8 cellular contexts compared by ENCODE assay signal in genomic region chrX:12770440-12770839, GRCh38. TPM values are rescaled to one million over a fixed set of nuclear protein-coding genes. Genes with fewer than 3 reads are reported as not detected.
A peak's percentile ranks its signal among the peaks of the same experiment; 100 is the strongest.
DNase-seq lines count a peak whose midpoint lies in the region; ATAC-seq and TF ChIP-seq lines count a peak whose summit lies in the region.

No MANE protein-coding gene starts in this region.

- no peak overlapping the region for H3K4me3 ChIP-seq in AG04450 (ENCODE audit: low read depth, low read length)
- H3K4me3 ChIP-seq in OCI-LY7 (ENCODE audit: low read depth, low read length, poor library complexity, severe bottlenecking) = no peak overlapping the region
- no peak overlapping the region for H3K4me3 ChIP-seq in fibroblast of lung (replicated peaks in 1 of 4; ENCODE audit: control extremely low read depth in 1 of 4, insufficient read depth in 1 of 4, low read depth in 3 of 4, low read length in 4 of 4)
- H3K4me3 ChIP-seq in suprapubic skin = no peak overlapping the region

- DNase-seq in AG04450 (ENCODE audit: low read depth, low spot score) = no peak
- DNase-seq in GM13977 (ENCODE audit: low spot score) = no peak
- DNase-seq in OCI-LY7 (ENCODE audit: low spot score) = peak; percentile 34
- peak in 1 of 2 donors; percentile 39 for DNase-seq in fibroblast of lung (ENCODE audit: low read depth in 2 of 2)
- DNase-seq in suprapubic skin (ENCODE audit: low spot score in 2 of 2) = no peak
- no peak for DNase-seq in globus pallidus (ENCODE audit: low spot score)

- H4K20me1 ChIP-seq in OCI-LY7 (ENCODE audit: insufficient read depth, low read length) = no peaks in the 10 kb centered on the region
- no peaks in the 10 kb centered on the region for H4K20me1 ChIP-seq in fibroblast of lung (ENCODE audit: control insufficient read depth, extremely low read depth, insufficient read depth, low read length)

- H3K9ac ChIP-seq in fibroblast of lung (ENCODE audit: insufficient read depth, low read length) = no peak overlapping the region

- BruUV-seq in OCI-LY7 (replicated peaks; lab: Mats Ljungman, UMichigan) = no TSS peak

- in situ Hi-C loops in GM13977 (cut with MboI; ENCODE audit: low pct_unique_long_range_greater_than_20kb, low sequenced_read_pairs, unreplicated experiment) = no loop called here

- WGBS in suprapubic skin = 37% methylated on average over 5 of the region's 5 CpGs

- H2AFZ ChIP-seq in OCI-LY7 (ENCODE audit: low read length) (no peak overlapping the region), fibroblast of lung (ENCODE audit: low read length) (no peak overlapping the region)

- H3K79me2 ChIP-seq in OCI-LY7 (ENCODE audit: insufficient read depth, low read depth, low read length) = no peaks in the 10 kb centered on the region
- no peaks in the 10 kb centered on the region for H3K79me2 ChIP-seq in fibroblast of lung (ENCODE audit: control insufficient read depth, insufficient read depth, low read length)

- H3K27me3 ChIP-seq in AG04450 (ENCODE audit: control insufficient read depth, insufficient read depth, low read length) (no peaks in the 10 kb centered on the region), fibroblast of lung (ENCODE audit: control insufficient read depth, insufficient read depth, low read length) (no peaks in the 10 kb centered on the region), suprapubic skin (no peaks in the 10 kb centered on the region)

- no peak for TF ChIP-seq POLR2A in suprapubic skin (IDR thresholded peaks at IDR 0.05)

- no peak overlapping the region for H3K27ac ChIP-seq in AG04450 (ENCODE audit: low read depth, low read length)
- H3K27ac ChIP-seq in OCI-LY7 (ENCODE audit: low read depth, low read length, poor library complexity, severe bottlenecking) = no peak overlapping the region
- H3K27ac ChIP-seq in fibroblast of lung (ENCODE audit: insufficient read depth, low read length) = no peak overlapping the region
- no peak overlapping the region for H3K27ac ChIP-seq in suprapubic skin

- TF ChIP-seq EP300 in suprapubic skin (IDR thresholded peaks at IDR 0.05) = no peak

- no peaks in the 10 kb centered on the region for H3K9me2 ChIP-seq in OCI-LY7 (ENCODE audit: insufficient read depth, low read length)

- H3K9me3 ChIP-seq in AG04450 (ENCODE audit: control insufficient read depth, insufficient read depth, low read length) (no peaks in the 10 kb centered on the region), OCI-LY7 (ENCODE audit: low read length) (no peaks in the 10 kb centered on the region), fibroblast of lung (ENCODE audit: control insufficient read depth, insufficient read depth, low read depth, low read length) (no peaks in the 10 kb centered on the region), suprapubic skin (no peaks in the 10 kb centered on the region)

- POLR2A ChIA-PET in AG04450 (lab: Yijun Ruan, JAX) (no interaction called here), OCI-LY7 (lab: Charles Lee) (no interaction called here)

- intact Hi-C loops in OCI-LY7 (cut with micrococcal nuclease; ENCODE audit: unreplicated experiment) = no loop called here

- CTCF ChIA-PET in AG04450 (lab: Charles Lee) (interaction anchor here (0.8 to 2.4 kb wide), 9 partner anchors 10 to 839 kb away, joined by 3 to 20 read pairs (median 3); no protein-coding TSS in a partner anchor), OCI-LY7 (lab: Charles Lee; ENCODE audit: unreplicated experiment) (no interaction called here)

- ATAC-seq in HG02852 (IDR thresholded peaks at IDR 0.05; ENCODE audit: unreplicated experiment) (no peak), HG02885 (IDR thresholded peaks at IDR 0.05; ENCODE audit: poor library complexity, unreplicated experiment) (no peak)

- H3K4me1 ChIP-seq in OCI-LY7 (ENCODE audit: insufficient read depth, low read length, poor library complexity, severe bottlenecking) = no peaks in the 10 kb centered on the region
- H3K4me1 ChIP-seq in fibroblast of lung (ENCODE audit: control insufficient read depth, extremely low read depth, insufficient read depth, low read length) = no peaks in the 10 kb centered on the region
- H3K4me1 ChIP-seq in suprapubic skin = no peaks in the 10 kb centered on the region

- peak; percentile 46 for TF ChIP-seq CTCF in AG04450 (IDR thresholded peaks at IDR 0.05; ENCODE audit: low read depth, low read length)
- TF ChIP-seq CTCF in GM13977 (IDR thresholded peaks at IDR 0.05; ENCODE audit: extremely low read depth, insufficient read depth, missing control alignments) = peak; percentile 51
- peak; percentile 77 for TF ChIP-seq CTCF in OCI-LY7 (conservative IDR thresholded peaks at IDR 0.05; ENCODE audit: low read length)
- peak; percentile 16 to 47 for TF ChIP-seq CTCF in fibroblast of lung (conservative IDR thresholded peaks at IDR 0.05 in 1 of 2, IDR thresholded peaks at IDR 0.05 in 1 of 2; ENCODE audit: low read depth in 1 of 2, low read length in 2 of 2)
- peak; percentile 11 to 27 for TF ChIP-seq CTCF in suprapubic skin (IDR thresholded peaks at IDR 0.05)

- H3K36me3 ChIP-seq in OCI-LY7 (ENCODE audit: insufficient read depth, low read length) (no peaks in the 10 kb centered on the region), fibroblast of lung (ENCODE audit: control insufficient read depth, insufficient read depth, low read length) (no peaks in the 10 kb centered on the region), suprapubic skin (no peaks in the 10 kb centered on the region)

- H3K4me2 ChIP-seq in OCI-LY7 (ENCODE audit: low read length) (no peak overlapping the region), fibroblast of lung (ENCODE audit: extremely low read depth, insufficient read depth, low read length) (no peak overlapping the region)

RNA-seq across cellular contexts. Expression of gene PRPS2, which starts 20.8 kb away (rescaled TPM):
- polyA plus RNA-seq in AG04450 (2011; rRNA removed) = 19.0 and 21.3 TPM in 2 replicates
- polyA minus RNA-seq in AG04450 (2011; rRNA and poly(A)+ RNA removed) = 41.2 and 49.9 TPM in 2 replicates
- total RNA-seq in OCI-LY7 (2014; rRNA removed; shearing (Covaris generic)) = 57.5 and 58.5 TPM in 2 replicates
- 70.7 and 71.2 TPM in 2 replicates for total RNA-seq in OCI-LY7 (2022)
- total RNA-seq in fibroblast of lung = 25.3 and 44.2 TPM in 2 replicates
- polyA plus RNA-seq in fibroblast of lung = 13.6 and 25.5 TPM in 2 replicates
- 17.5 and 35.5 TPM in 2 replicates for polyA plus RNA-seq in fibroblast of lung (2012)
- polyA minus RNA-seq in fibroblast of lung (ENCODE audit: low replicate concordance) = 7.7 and 45.6 TPM in 2 replicates
- total RNA-seq in suprapubic skin = 100 to 1,000 TPM in 1 of 4 donors, 10 to 100 TPM in 3; 48.2 to 119 (median 70.1) TPM

Comparison
In these comparisons a context has a peak if more than half of its experiments do, and no peak if none do; other contexts are left out.
1. CTCF ChIP-seq: peak in every context shown above with its lines; median percentile 77 in OCI-LY7; 51 in GM13977; 46 in AG04450; 32 in fibroblast of lung; 19 in suprapubic skin.